ENCODE assay signal across 1 cellular context in genomic region chr2:27737676-27738348, GRCh38.
TF ChIP-seq lines count a peak whose summit lies in the region.

No MANE protein-coding gene starts in this region.

TF ChIP-seq in HepG2, 621 proteins besides CTCF, POLR2A, EP300 and RAD21 (continued from another document and continues in another):
- TF ChIP-seq ZBTB40 (IDR thresholded peaks at IDR 0.05) (no peak), ZBTB40 (CRISPR knock-in tag; IDR thresholded peaks at IDR 0.05) (no peak), ATF4 (CRISPR knock-in tag; IDR thresholded peaks at IDR 0.05) (peak in 1 of 2 experiments; percentile 74; a peak in 2 of 4 replicates), RFXANK (CRISPR knock-in tag; IDR thresholded peaks at IDR 0.05) (no peak), E2F2 (CRISPR knock-in tag; IDR thresholded peaks at IDR 0.05; ENCODE audit: borderline replicate concordance) (no peak), ZBTB42 (CRISPR knock-in tag; IDR thresholded peaks at IDR 0.05) (no peak), ELF4 (CRISPR knock-in tag; IDR thresholded peaks at IDR 0.05; ENCODE audit: borderline replicate concordance) (peak; percentile 90; the same call in 1 of the 2 replicates), RFX5 (IDR thresholded peaks at IDR 0.05; ENCODE audit: low read depth, low read length) (no peak), HOXA3 (CRISPR knock-in tag; IDR thresholded peaks at IDR 0.05) (peak; percentile 66), YY1 (IDR thresholded peaks at IDR 0.05; ENCODE audit: insufficient read depth, insufficient replicate concordance, low read depth, low read length) (peak; percentile 50), YEATS4 (CRISPR knock-in tag; IDR thresholded peaks at IDR 0.05; ENCODE audit: borderline replicate concordance) (peak; percentile 85; the same call in 1 of the 2 replicates), PAWR (CRISPR knock-in tag; IDR thresholded peaks at IDR 0.05; ENCODE audit: borderline replicate concordance) (no peak), ZNF605 (CRISPR knock-in tag; IDR thresholded peaks at IDR 0.05) (no peak), TP53 (CRISPR knock-in tag; conservative IDR thresholded peaks at IDR 0.05) (no peak), ZFP1 (CRISPR knock-in tag; IDR thresholded peaks at IDR 0.05) (no peak), ZBTB34 (CRISPR knock-in tag; IDR thresholded peaks at IDR 0.05) (no peak), ELF1 (CRISPR knock-in tag; IDR thresholded peaks at IDR 0.05) (peak; percentile 60; the same call in 1 of the 2 replicates), CBX2 (IDR thresholded peaks at IDR 0.05; ENCODE audit: low read depth, low read length) (no peak), CBX2 (CRISPR knock-in tag; IDR thresholded peaks at IDR 0.05; ENCODE audit: low read depth) (no peak), ZNF768 (CRISPR knock-in tag; IDR thresholded peaks at IDR 0.05) (peak; percentile 85), PHF8 (CRISPR knock-in tag; IDR thresholded peaks at IDR 0.05) (peak; percentile 41; the same call in 1 of the 2 replicates), SNAPC5 (CRISPR knock-in tag; IDR thresholded peaks at IDR 0.05; ENCODE audit: borderline replicate concordance) (no peak), MBD4 (IDR thresholded peaks at IDR 0.05; ENCODE audit: borderline replicate concordance, low read length) (no peak), HOXA9 (CRISPR knock-in tag; IDR thresholded peaks at IDR 0.05; ENCODE audit: borderline replicate concordance) (no peak), ZNF431 (CRISPR knock-in tag; IDR thresholded peaks at IDR 0.05; ENCODE audit: borderline replicate concordance, low read depth) (no peak), FOXP1 (IDR thresholded peaks at IDR 0.05) (no peak; the same call in 1 of the 2 replicates), FOXP1 (CRISPR knock-in tag; IDR thresholded peaks at IDR 0.05) (peak; percentile 40; the same call in 1 of the 2 replicates), EED (CRISPR knock-in tag; IDR thresholded peaks at IDR 0.05) (0 out of 2 replicates have a peak, but pooled peaks have one; percentile 48), RXRA (CRISPR knock-in tag; IDR thresholded peaks at IDR 0.05) (peak; percentile 63), IRF1 (CRISPR knock-in tag; IDR thresholded peaks at IDR 0.05; ENCODE audit: low read depth) (no peak), ARNT (IDR thresholded peaks at IDR 0.05) (no peak), ZNF362 (CRISPR knock-in tag; IDR thresholded peaks at IDR 0.05; ENCODE audit: borderline replicate concordance) (peak; percentile 98), ZNF512B (CRISPR knock-in tag; IDR thresholded peaks at IDR 0.05; ENCODE audit: borderline replicate concordance) (peak; percentile 69; the same call in 1 of the 2 replicates), NR2F1 (CRISPR knock-in tag; IDR thresholded peaks at IDR 0.05) (peak in 1 of 2 experiments; percentile 12; a peak in 1 of 4 replicates), FOXP4 (CRISPR knock-in tag; IDR thresholded peaks at IDR 0.05) (peak; percentile 75), FOXA3 (CRISPR knock-in tag; IDR thresholded peaks at IDR 0.05) (peak; percentile 59), YEATS2 (CRISPR knock-in tag; IDR thresholded peaks at IDR 0.05; ENCODE audit: borderline replicate concordance) (no peak; the same call in 1 of the 2 replicates), ZNF563 (CRISPR knock-in tag; IDR thresholded peaks at IDR 0.05) (peak; percentile 70; the same call in 1 of the 2 replicates), ZNF326 (CRISPR knock-in tag; IDR thresholded peaks at IDR 0.05; ENCODE audit: borderline replicate concordance) (no peak)
